Comparison of ENCODE assay signal across 1 cellular context in genomic region chr12:45191239-45191638, GRCh38.
A peak's percentile ranks its signal among the peaks of the same experiment; 100 is the strongest.
TF ChIP-seq lines count a peak whose summit lies in the region.

No MANE protein-coding gene starts in this region.

TF ChIP-seq in endothelial cell of umbilical vein, 7 proteins besides CTCF, POLR2A, EP300 and RAD21:
- TF ChIP-seq GATA2 (IDR thresholded peaks at IDR 0.05; ENCODE audit: insufficient read depth, insufficient read length, low read depth, low read length): no peak
- TF ChIP-seq FOS (IDR thresholded peaks at IDR 0.05; ENCODE audit: borderline replicate concordance, insufficient read depth, low read length): peak; percentile 60
- no peak for TF ChIP-seq EZH2 (IDR thresholded peaks at IDR 0.05; ENCODE audit: borderline replicate concordance, low read depth, low read length, severe bottlenecking)
- TF ChIP-seq MAX (IDR thresholded peaks at IDR 0.05; ENCODE audit: insufficient read depth, insufficient read length): no peak
- TF ChIP-seq MYC (IDR thresholded peaks at IDR 0.05; ENCODE audit: low read depth, low read length): no peak
- peak; percentile 76 for TF ChIP-seq JUN (IDR thresholded peaks at IDR 0.05; ENCODE audit: borderline replicate concordance, insufficient read depth, insufficient read length, low read depth)
